Comparison of ENCODE assay signal across 1 cellular context in the genomic region with DNA sequence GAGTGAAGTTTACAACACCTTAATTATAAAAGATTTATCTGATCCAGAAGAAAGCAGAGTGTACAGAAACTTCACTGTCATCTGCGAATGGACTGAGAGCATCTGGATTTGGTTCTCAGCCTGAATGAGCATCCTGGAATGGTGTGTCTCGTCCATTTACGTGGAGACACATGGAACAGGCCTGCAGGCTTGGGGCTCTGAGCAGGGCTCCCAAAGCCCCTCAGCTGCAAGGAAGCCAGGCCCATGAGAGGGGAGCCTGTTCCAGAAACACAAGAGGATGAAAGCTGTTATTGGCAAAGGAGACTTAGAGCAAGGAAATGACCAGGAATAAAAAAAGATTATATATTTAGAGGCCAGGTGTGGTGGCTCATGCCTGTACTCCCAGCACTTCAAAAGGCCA.
TF ChIP-seq lines count a peak whose summit lies in the region.

No MANE protein-coding gene starts in this region.

TF ChIP-seq in H1, 55 proteins besides CTCF, POLR2A, EP300 and RAD21:
- TF ChIP-seq TAF1 (IDR thresholded peaks at IDR 0.05; ENCODE audit: low read depth, low read length), result no peak
- no peak for TF ChIP-seq EGR1 (IDR thresholded peaks at IDR 0.05; ENCODE audit: borderline replicate concordance, low read depth, low read length)
- no peak for TF ChIP-seq CTBP2 (IDR thresholded peaks at IDR 0.05; ENCODE audit: borderline replicate concordance, insufficient read depth, insufficient read length, low read length)
- TF ChIP-seq RBBP5 (IDR thresholded peaks at IDR 0.05; ENCODE audit: borderline replicate concordance, low read depth, low read length), result no peak
- no peak for TF ChIP-seq NANOG (IDR thresholded peaks at IDR 0.05; ENCODE audit: insufficient read depth, low read depth, low read length, poor library complexity, severe bottlenecking)
- TF ChIP-seq RNF2 (IDR thresholded peaks at IDR 0.05; ENCODE audit: borderline replicate concordance, low read depth, low read length, missing control alignments, poor library complexity, severe bottlenecking), result no peak
- TF ChIP-seq SAP30 (IDR thresholded peaks at IDR 0.05; ENCODE audit: insufficient read depth, insufficient replicate concordance, low read length), result no peak
- no peak for TF ChIP-seq CBX8 (IDR thresholded peaks at IDR 0.05; ENCODE audit: borderline replicate concordance, low read depth, low read length)
- no peak for TF ChIP-seq KDM4A (IDR thresholded peaks at IDR 0.05; ENCODE audit: low read depth, low read length, severe bottlenecking)
- TF ChIP-seq ATF3 (IDR thresholded peaks at IDR 0.05; ENCODE audit: insufficient read depth, low read depth, low read length), result no peak
- TF ChIP-seq YY1 (IDR thresholded peaks at IDR 0.05; ENCODE audit: low read depth, low read length), result no peak
- no peak for TF ChIP-seq JUND (IDR thresholded peaks at IDR 0.05; ENCODE audit: low read length)
- no peak for TF ChIP-seq GTF2F1 (IDR thresholded peaks at IDR 0.05; ENCODE audit: borderline replicate concordance, low read depth, low read length)
- TF ChIP-seq SRF (IDR thresholded peaks at IDR 0.05; ENCODE audit: low read depth, low read length), result no peak
- no peak for TF ChIP-seq CREB1 (IDR thresholded peaks at IDR 0.05)
- no peak for TF ChIP-seq SIN3A (conservative IDR thresholded peaks at IDR 0.05 in 1 of 2, IDR thresholded peaks at IDR 0.05 in 1 of 2; ENCODE audit: low read depth in 1 of 2, low read length in 2 of 2)
- no peak for TF ChIP-seq ASH2L (IDR thresholded peaks at IDR 0.05; ENCODE audit: low read length)
- TF ChIP-seq TEAD4 (IDR thresholded peaks at IDR 0.05; ENCODE audit: low read depth, low read length), result no peak
- no peak for TF ChIP-seq CHD2 (IDR thresholded peaks at IDR 0.05; ENCODE audit: low read length)
- no peak for TF ChIP-seq RXRA (IDR thresholded peaks at IDR 0.05; ENCODE audit: insufficient read depth, low read depth, low read length)
